Comparison of ENCODE assay signal across 9 cellular contexts in the genomic region with DNA sequence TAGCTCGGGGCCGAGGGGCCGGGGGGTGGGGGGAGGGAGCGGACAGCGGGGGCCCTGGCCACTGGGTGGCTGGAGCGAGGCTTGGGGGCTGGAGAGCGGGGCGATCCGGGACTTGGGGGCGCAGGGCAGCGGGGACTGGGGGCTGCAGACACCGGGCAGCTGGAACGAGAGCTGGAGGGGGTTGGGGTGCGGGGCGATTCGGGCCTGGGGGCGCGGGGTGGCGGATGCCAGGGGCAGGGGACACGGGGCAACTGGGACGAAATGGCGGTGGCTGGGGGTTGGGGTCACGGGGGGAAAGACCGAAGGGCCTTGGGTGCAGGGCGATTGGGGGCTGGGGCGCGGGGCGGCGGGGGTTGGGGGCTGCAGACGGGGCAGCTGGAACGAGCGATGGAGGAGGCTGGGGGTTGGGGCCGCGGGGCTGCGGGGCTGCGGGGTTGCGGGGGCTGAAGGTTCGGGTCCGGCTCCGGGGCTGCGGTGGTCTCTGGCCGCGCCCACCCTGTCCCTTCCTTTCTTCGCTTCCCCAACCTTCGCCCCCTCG. TPM values are rescaled to one million over a fixed set of nuclear protein-coding genes. Genes with fewer than 3 reads are reported as not detected.
DNase-seq lines count a peak whose midpoint lies in the region; ATAC-seq, FAIRE-seq and TF ChIP-seq lines count a peak whose summit lies in the region.
"Had no signal": no experiment of that assay in that cellular context is flagged by ENCODE, and none has a peak within 500 bp of the region (broad histone marks: within the 10 kb centered on the region; RNA-seq: fewer than 3 reads in every experiment).

No MANE protein-coding gene starts in this region.

- WGBS in H1 (ENCODE audit: extremely low coverage in 1 of 2, insufficient coverage in 1 of 2, insufficient read length in 1 of 2, insufficient replicate concordance in 2 of 2, low coverage in 1 of 2, low lambda C conversion rate in 2 of 2, missing lambda C conversion rate in 1 of 2), 2 experiments: 0% methylated on average over 4 of the region's 46 CpGs; no CpG with 5 or more reads in 1 of the 2 experiments
- WGBS in mesodermal cell (ENCODE audit: insufficient coverage in 2 of 2), 2 experiments: 0 to 3% methylated on average over 6 to 17 of the region's 46 CpGs
- WGBS in thyroid gland, 2 donors: 0% methylated on average over 8 of the region's 46 CpGs

- H3K4me2 ChIP-seq in H1 (ENCODE audit: insufficient read depth in 1 of 2, low read depth in 2 of 2, low read length in 2 of 2): peak overlapping the region; percentile 80 to 83

- H3K14ac ChIP-seq in H1 (ENCODE audit: insufficient read length): no peak overlapping the region

- peak overlapping the region; percentile 98 for H4K91ac ChIP-seq in H1 (replicated peaks; ENCODE audit: insufficient read length, low read length)

- TF ChIP-seq RAD21 in Ishikawa (IDR thresholded peaks at IDR 0.05; ENCODE audit: low read depth) (no peak), H1 (IDR thresholded peaks at IDR 0.05 in 1 of 2, conservative IDR thresholded peaks at IDR 0.05 in 1 of 2; ENCODE audit: low read depth in 2 of 2, low read length in 2 of 2) (no peak)

- peak overlapping the region; percentile 99; the same call in 1 of the 2 replicates for H4K8ac ChIP-seq in H1 (ENCODE audit: extremely low read depth, insufficient read depth, low read length)

- peaks cover 5% of the 10 kb centered on the region for H3K23me2 ChIP-seq in H1 (ENCODE audit: low read depth, low read length)

- H3K27ac ChIP-seq in H1 (ENCODE audit: low read depth, low read length): peak overlapping the region; percentile 86; the same call in 1 of the 2 replicates
- no peak overlapping the region for H3K27ac ChIP-seq in mesodermal cell (ENCODE audit: low read depth, low read length, severe bottlenecking)
- H3K27ac ChIP-seq in thyroid gland: no peak overlapping the region

- H3K4ac ChIP-seq in H1 (replicated peaks; ENCODE audit: insufficient read length, low read depth, low read length): peak overlapping the region; percentile 99

- intact Hi-C loops in thyroid gland (cut with DNase I) (loop anchor here (5.0 to 10.0 kb wide), 2 partner anchors 52 to 174 kb away; no protein-coding TSS in a partner anchor), sciatic nerve (cut with DNase I) (no loop called here)

- CTCF ChIA-PET in H1 (lab: Charles Lee; ENCODE audit: partially characterized antibody): interaction anchor here (0.7 to 36.0 kb wide), 9 partner anchors 10 to 169 kb away, joined by 3 to 728 read pairs (median 5); no protein-coding TSS in a partner anchor

- peak overlapping the region; percentile 90; the same call in 1 of the 2 replicates for H2BK5ac ChIP-seq in H1 (ENCODE audit: low read depth, low read length)

- POLR2A ChIA-PET in H1 (lab: Charles Lee; ENCODE audit: partially characterized antibody): interaction anchor here (0.9 to 5.7 kb wide), 23 partner anchors 9 to 77 kb away, joined by 3 to 29 read pairs (median 6); partner anchors contain the start of gene IFT22

- H2BK15ac ChIP-seq in H1 (ENCODE audit: low read length): no peak overlapping the region

- H3K4me3 ChIP-seq in H1 (ENCODE audit: extremely low read depth in 1 of 4, insufficient read depth in 2 of 4, low read depth in 3 of 4, low read length in 4 of 4): peak overlapping the region; percentile 64 to 84 (median 73)
- peak overlapping the region; percentile 82 for H3K4me3 ChIP-seq in mesodermal cell (ENCODE audit: extremely low read depth, insufficient read depth, low read length, poor library complexity, severe bottlenecking)
- H3K4me3 ChIP-seq in thyroid gland (replicated peaks in 1 of 3): peak overlapping the region in 2 of 3 donors; percentile 7 to 39

- peak overlapping the region; percentile 80; the same call in 1 of the 2 replicates for H2BK12ac ChIP-seq in H1 (ENCODE audit: low read depth, low read length)

- no peaks in the 10 kb centered on the region; a peak in 1 of 7 replicates for H3K27me3 ChIP-seq in H1 (replicated peaks in 1 of 4; ENCODE audit: control insufficient read depth in 3 of 4, extremely low read depth in 1 of 4, insufficient read depth in 3 of 4, low read length in 3 of 4)
- H3K27me3 ChIP-seq in thyroid gland: no peaks in the 10 kb centered on the region

- peak overlapping the region; percentile 75 to 94 (median 86) for H3K9ac ChIP-seq in H1 (replicated peaks in 1 of 4; ENCODE audit: extremely low read depth in 1 of 4, low read depth in 3 of 4, low read length in 3 of 4)

- ATAC-seq in sciatic nerve: no peak

- DNase-seq in H1 (ENCODE audit: low read depth in 1 of 2, low spot score in 2 of 2) (no peak), thyroid gland (no peak), DMS79 treated with DMSO at 0.1 percent for 48 hours (lab: John Stamatoyannopoulos, UW) (no peak), GM19240 (ENCODE audit: insufficient read length, low spot score) (no peak), iPS-NIHi7 (ENCODE audit: extremely low spot score) (no peak), sciatic nerve (ENCODE audit: low spot score) (no peak)

- FAIRE-seq in H1 (lab: Jason Lieb, UNC): no peak
- FAIRE-seq: endometrium had no signal

- H3K9me3 ChIP-seq in H1 (ENCODE audit: insufficient read depth in 2 of 2, low read depth in 1 of 2, low read length in 1 of 2) (no peaks in the 10 kb centered on the region), mesodermal cell (ENCODE audit: control insufficient read depth, low read length) (no peaks in the 10 kb centered on the region), thyroid gland (no peaks in the 10 kb centered on the region)

- H2AFZ ChIP-seq in H1 (ENCODE audit: low read length): no peak overlapping the region

- H2AK5ac ChIP-seq in H1 (ENCODE audit: low read depth, low read length): no peak overlapping the region

- TF ChIP-seq POLR2A in H1 (IDR thresholded peaks at IDR 0.05; ENCODE audit: control extremely low read depth in 1 of 2, low read depth in 2 of 2, low read length in 2 of 2) (no peak), thyroid gland (IDR thresholded peaks at IDR 0.05) (no peak)

- H2BK120ac ChIP-seq in H1 (replicated peaks; ENCODE audit: low read depth, low read length): peak overlapping the region; percentile 87

- no peak overlapping the region for H3K23ac ChIP-seq in H1 (ENCODE audit: insufficient read length)

- H3K36me3 ChIP-seq in H1 (ENCODE audit: control insufficient read depth in 2 of 4, insufficient read depth in 4 of 4, low read length in 3 of 4) (peaks cover 0 to 3% (median 0%) of the 10 kb centered on the region in 4 experiments; a peak in 1 of 8 replicates), mesodermal cell (ENCODE audit: control insufficient read depth, insufficient read depth, low read length) (peaks cover 8% of the 10 kb centered on the region), thyroid gland (no peaks in the 10 kb centered on the region)

- TF ChIP-seq EP300 in Ishikawa (IDR thresholded peaks at IDR 0.05; ENCODE audit: borderline replicate concordance): no peak
- TF ChIP-seq EP300 in H1 (IDR thresholded peaks at IDR 0.05; ENCODE audit: borderline replicate concordance in 1 of 2, low read depth in 2 of 2, low read length in 2 of 2): no peak

- peaks cover 3% of the 10 kb centered on the region for H3K79me1 ChIP-seq in H1 (ENCODE audit: low read depth, low read length)

- TF ChIP-seq CTCF in H1 (IDR thresholded peaks at IDR 0.05; ENCODE audit: control extremely low read depth in 1 of 3, insufficient read depth in 1 of 3, low read depth in 1 of 3, low read length in 3 of 3) (no peak), thyroid gland (IDR thresholded peaks at IDR 0.05) (no peak)

- H2BK20ac ChIP-seq in H1 (ENCODE audit: low read length): no peak overlapping the region

- peak overlapping the region; percentile 100 for H3K18ac ChIP-seq in H1 (ENCODE audit: extremely low read depth, low read length)

- peaks cover 0 to 2% of the 10 kb centered on the region in 2 experiments for H4K20me1 ChIP-seq in H1 (replicated peaks in 1 of 2; ENCODE audit: control insufficient read depth in 1 of 2, insufficient read depth in 2 of 2, low read length in 2 of 2)

- peaks cover 0 to under 1% (median 0%) of the 10 kb centered on the region in 4 experiments; a peak in 2 of 7 replicates for H3K4me1 ChIP-seq in H1 (replicated peaks in 1 of 4; ENCODE audit: control insufficient read depth in 3 of 4, insufficient read depth in 4 of 4, low read length in 3 of 4)
- no peaks in the 10 kb centered on the region for H3K4me1 ChIP-seq in mesodermal cell (ENCODE audit: control insufficient read depth, insufficient read depth, low read length, poor library complexity, severe bottlenecking)
- H3K4me1 ChIP-seq in thyroid gland: peaks cover 0 to 20% of the 10 kb centered on the region in 2 donors

- H4K5ac ChIP-seq in H1 (ENCODE audit: insufficient read length, low read depth, low read length): peak overlapping the region; percentile 98

- H3K56ac ChIP-seq in H1 (replicated peaks; ENCODE audit: insufficient read length, low read depth, low read length): peak overlapping the region; percentile 46

- H3K79me2 ChIP-seq in H1 (ENCODE audit: control insufficient read depth in 1 of 2, insufficient read depth in 2 of 2, low read length in 2 of 2): peaks cover 4 to 39% of the 10 kb centered on the region in 2 experiments; a peak in 3 of 4 replicates

RNA-seq across cellular contexts. Expression of gene COL26A1, which starts 0.6 kb away (rescaled TPM):
- total RNA-seq in H1 (2021; fragmentation: NEBNext Ultra II Directional; extraction: Animal tissue kit (Norgen Biotek cat#: 25700)): 68.8 and 71.4 TPM in 2 replicates
- 51.1 and 68.1 TPM in 2 replicates for polyA plus RNA-seq in H1 (2011; rRNA removed)
- 64.7 TPM for polyA plus RNA-seq in H1 (2011; cell fraction: cytosol; rRNA removed)
- polyA plus RNA-seq in H1 (2011; cell fraction: nucleus; rRNA removed): 90.6 TPM
- polyA plus RNA-seq in H1 (2012, experiment 1 of 2): 53.7 to 60.1 TPM (median 59.5 TPM) in 4 replicates
- 54.5 TPM for polyA plus RNA-seq in H1 (2012, experiment 2 of 2)
- 95.9 TPM for polyA plus RNA-seq in H1 (2013, experiment 1 of 2)
- polyA plus RNA-seq in H1 (2013, experiment 2 of 2): 94.8 TPM
- 17.5 and 19.5 TPM in 2 replicates for polyA minus RNA-seq in H1 (2011; rRNA and poly(A)+ RNA removed)
- polyA minus RNA-seq in H1 (2011; cell fraction: cytosol; rRNA and poly(A)+ RNA removed): 29.7 TPM
- polyA minus RNA-seq in H1 (2011; cell fraction: nucleus; rRNA and poly(A)+ RNA removed): 19.1 TPM
- 57.4 TPM for polyA plus RNA-seq in mesodermal cell (2013, experiment 1 of 2)
- 42.9 TPM for polyA plus RNA-seq in mesodermal cell (2013, experiment 2 of 2)
- total RNA-seq in thyroid gland (not detected), sciatic nerve (0.09 TPM)

RNA-seq across cellular contexts. Expression of gene IFT22, which starts 41.7 kb away (rescaled TPM):
- total RNA-seq in H1 (2021; fragmentation: NEBNext Ultra II Directional; extraction: Animal tissue kit (Norgen Biotek cat#: 25700)): 17.7 and 17.8 TPM in 2 replicates
- 12.5 and 18.9 TPM in 2 replicates for polyA plus RNA-seq in H1 (2011; rRNA removed)
- 18.8 TPM for polyA plus RNA-seq in H1 (2011; cell fraction: cytosol; rRNA removed)
- 12.3 TPM for polyA plus RNA-seq in H1 (2011; cell fraction: nucleus; rRNA removed)
- polyA plus RNA-seq in H1 (2012, experiment 1 of 2): 25.7 to 34.5 TPM (median 29.0 TPM) in 4 replicates
- polyA plus RNA-seq in H1 (2012, experiment 2 of 2): 25.3 TPM
- 17.7 TPM for polyA plus RNA-seq in H1 (2013, experiment 1 of 2)
- polyA plus RNA-seq in H1 (2013, experiment 2 of 2): 17.7 TPM
- 22.1 and 25.8 TPM in 2 replicates for polyA minus RNA-seq in H1 (2011; rRNA and poly(A)+ RNA removed)
- 11.2 TPM for polyA minus RNA-seq in H1 (2011; cell fraction: cytosol; rRNA and poly(A)+ RNA removed)
- polyA minus RNA-seq in H1 (2011; cell fraction: nucleus; rRNA and poly(A)+ RNA removed): 12.3 TPM
- polyA plus RNA-seq in mesodermal cell (2013, experiment 1 of 2): 37.1 TPM
- 33.5 TPM for polyA plus RNA-seq in mesodermal cell (2013, experiment 2 of 2)
- total RNA-seq in thyroid gland (10 to 100 TPM; 48.2 to 57.2 (median 55.4) TPM), sciatic nerve (18.8 TPM)

Comparison
In these comparisons a context has a peak if more than half of its experiments do, and no peak if none do; other contexts are left out.
1. H3K4me3 ChIP-seq: peak in every context shown above with its lines; median percentile 82 in mesodermal cell; 73 in H1; 23 in thyroid gland.
2. RNA of gene COL26A1, which starts 0.6 kb away (total RNA-seq): 68.8 to 71.4 TPM in H1; 0.09 TPM in sciatic nerve (single experiment) and not detected in thyroid gland; every median in the first group is over 10 times any median in the second.